In genomic region chr7:41257660-41258059, GRCh38 we compare ENCODE assay signal across 23 cellular contexts.
"Had no signal": no experiment of that assay in that cellular context is flagged by ENCODE, and none has a peak within 500 bp of the region (broad histone marks: within the 10 kb centered on the region; RNA-seq: fewer than 3 reads in every experiment).

No MANE protein-coding gene starts in this region.

- H3K4me3 ChIP-seq: K562, PC-9, Peyer's patch, SJCRH30 had no signal

- H2AFZ ChIP-seq: PC-9 had no signal

- H3K27ac ChIP-seq: KMS-11, PC-9, Peyer's patch, SJCRH30 had no signal

- H3K36me3 ChIP-seq: Peyer's patch, SJCRH30 had no signal

- ATAC-seq: K562, Right ventricle myocardium inferior had no signal

- H3K27me3 ChIP-seq: Peyer's patch had no signal

- H3K4me2 ChIP-seq: KMS-11, PC-9 had no signal

- H3K4me1 ChIP-seq: Peyer's patch, SJCRH30 had no signal

- H3K9ac ChIP-seq: KMS-11 had no signal

- FAIRE-seq: K562 had no signal

- DNase-seq: Kasumi-1; MM.1S; NCI-H1092 treated with DMSO at 0.1 percent for 48 hours; NCI-H1436; NCI-H187; NCI-H2029; NCI-H2081 treated with DMSO at 0.1 percent for 48 hours; NCI-H2171; NCI-H226; NCI-H446; NCI-H510A; NCI-H524 treated with DMSO at 0.1 percent for 48 hours; NCI-H69; NCI-H774; NK-92 treated with Interleukin-12 subunit alpha and Interleukin-12 subunit beta, amount 100 ng/mL, for 24 hours; OCI-M1; PC-9; Peyer's patch; SHP77 treated with DMSO at 0.1 percent for 48 hours; SJCRH30 had no signal

- H3K9me3 ChIP-seq: Peyer's patch, SJCRH30 had no signal
